ENCODE assay signal across 1 cellular context in the genomic region with DNA sequence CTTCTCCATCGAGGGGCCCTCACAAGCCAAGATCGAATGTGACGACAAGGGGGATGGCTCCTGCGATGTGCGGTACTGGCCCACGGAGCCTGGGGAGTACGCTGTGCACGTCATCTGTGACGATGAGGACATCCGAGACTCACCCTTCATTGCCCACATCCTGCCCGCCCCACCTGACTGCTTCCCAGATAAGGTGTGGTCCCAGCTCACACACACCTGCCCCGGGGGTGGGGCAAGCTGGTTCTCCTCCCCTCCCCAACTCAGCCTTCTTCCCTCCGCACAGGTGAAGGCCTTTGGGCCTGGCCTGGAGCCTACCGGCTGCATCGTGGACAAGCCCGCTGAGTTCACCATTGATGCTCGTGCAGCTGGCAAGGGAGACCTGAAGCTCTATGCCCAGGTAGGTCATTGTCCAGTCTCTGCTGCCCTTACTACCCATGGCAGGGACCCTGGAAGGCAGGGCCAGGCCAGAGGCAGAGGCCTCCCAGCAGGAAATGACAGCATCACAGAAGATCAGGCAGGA.
TF ChIP-seq lines count a peak whose summit lies in the region.

No MANE protein-coding gene starts in this region.

TF ChIP-seq in GM12878, 131 proteins besides CTCF, POLR2A, EP300 and RAD21:
- TF ChIP-seq CREB1 (IDR thresholded peaks at IDR 0.05; ENCODE audit: low read depth) (peak; percentile 47; the same call in 1 of the 2 replicates), RFX5 (IDR thresholded peaks at IDR 0.05; ENCODE audit: low read depth, low read length) (no peak)
TF ChIP-seq in GM12878: peak in this region for 1.
